In genomic region chr15:29819979-29820801, GRCh38 we compare ENCODE assay signal across 11 cellular contexts. TPM values are rescaled to one million over a fixed set of nuclear protein-coding genes. Genes with fewer than 3 reads are reported as not detected.
DNase-seq lines count a peak whose midpoint lies in the region; ATAC-seq and TF ChIP-seq lines count a peak whose summit lies in the region.
"Had no signal": no experiment of that assay in that cellular context is flagged by ENCODE, and none has a peak within 500 bp of the region (broad histone marks: within the 10 kb centered on the region; RNA-seq: fewer than 3 reads in every experiment).

No MANE protein-coding gene starts in this region.

- H3K9me3 ChIP-seq in MG63 = no peaks in the 10 kb centered on the region
- H3K9me3 ChIP-seq in duodenal mucosa (ENCODE audit: control insufficient read depth in 1 of 2, low read length in 2 of 2) = no peaks in the 10 kb centered on the region
- H3K9me3 ChIP-seq in mesodermal cell (ENCODE audit: control insufficient read depth, low read length) = no peaks in the 10 kb centered on the region
- H3K9me3 ChIP-seq in tibial artery = no peaks in the 10 kb centered on the region

- H3K4me3 ChIP-seq in MG63 (peak overlapping the region; percentile 66), duodenal mucosa (ENCODE audit: low read depth in 1 of 2, low read length in 2 of 2) (peak overlapping the region; percentile 62 to 74), mesodermal cell (ENCODE audit: extremely low read depth, insufficient read depth, low read length, poor library complexity, severe bottlenecking) (peak overlapping the region; percentile 75), tibial artery (peak overlapping the region; percentile 81 to 85)

- intact Hi-C loops in tibial artery (cut with DNase I; ENCODE audit: low total_unique reads) (loop anchor here (5.0 kb wide), 1 partner anchor 52 kb away; no protein-coding TSS in a partner anchor), CD14-positive monocyte (cut with micrococcal nuclease) (no loop called here)

- H3K27me3 ChIP-seq in MG63 (no peaks in the 10 kb centered on the region), duodenal mucosa (ENCODE audit: control insufficient read depth in 1 of 2, insufficient read depth in 2 of 2, low read length in 2 of 2) (peaks cover 0 to 5% of the 10 kb centered on the region in 2 donors), tibial artery (no peaks in the 10 kb centered on the region)

- peaks cover 66 to 83% (median 80%) of the 10 kb centered on the region in 3 donors for H3K27me3 Mint-ChIP-seq in CD14-positive monocyte (ENCODE audit: low read depth in 3 of 3)

- no peak for ATAC-seq in GM18867 (IDR thresholded peaks at IDR 0.05; ENCODE audit: unreplicated experiment)
- ATAC-seq in GM18511 (IDR thresholded peaks at IDR 0.05; ENCODE audit: unreplicated experiment) = no peak

- peaks cover 9% of the 10 kb centered on the region for H3K4me1 Mint-ChIP-seq in CD14-positive monocyte

- DNase-seq in MG63 = no peak
- DNase-seq in tibial artery = no peak
- DNase-seq in CD14-positive monocyte (ENCODE audit: low spot score) = no peak
- DNase-seq in activated CD8-positive, alpha-beta memory T cell treated with anti-CD3 and anti-CD28 coated beads for 24 hours = no peak
- DNase-seq: MM.1S; stimulated activated CD4-positive, alpha-beta T cell treated with anti-CD3 and anti-CD28 coated beads, Interleukin-4, amount 100 ng/mL, for 1 hour had no signal

- H3K4me3 Mint-ChIP-seq in CD14-positive monocyte = peak overlapping the region in 1 of 2 donors; percentile 54
- H3K4me3 Mint-ChIP-seq: activated T-helper 1 cell treated with anti-CD3 and anti-CD28 coated beads, Interleukin-12 subunit alpha, Interleukin-12 subunit beta, Interleukin-2, Interleukin-4 antibody, amounts not matched to agents 30 ng/mL and 10 ng/mL and 1 ng/mL, durations not matched to agents 14 hours and 24 hours and 36 hours had no signal

- no peak for TF ChIP-seq CTCF in tibial artery (IDR thresholded peaks at IDR 0.05)
- no peak for TF ChIP-seq CTCF in CD14-positive monocyte (IDR thresholded peaks at IDR 0.05)

- no peak overlapping the region for H3K27ac Mint-ChIP-seq in CD14-positive monocyte
- H3K27ac Mint-ChIP-seq: activated T-helper 1 cell treated with anti-CD3 and anti-CD28 coated beads, Interleukin-12 subunit alpha, Interleukin-12 subunit beta, Interleukin-2, Interleukin-4 antibody, amounts not matched to agents 30 ng/mL and 10 ng/mL and 1 ng/mL, durations not matched to agents 14 hours and 24 hours and 36 hours had no signal

- peaks cover 0 to 4% of the 10 kb centered on the region in 2 donors for H3K36me3 Mint-ChIP-seq in CD14-positive monocyte

- H3K36me3 ChIP-seq in MG63 (peaks cover 7% of the 10 kb centered on the region; the same call in 1 of the 2 replicates), duodenal mucosa (ENCODE audit: control insufficient read depth in 1 of 2, insufficient read depth in 2 of 2, low read length in 2 of 2) (no peaks in the 10 kb centered on the region), mesodermal cell (ENCODE audit: control insufficient read depth, insufficient read depth, low read length) (peaks cover 11% of the 10 kb centered on the region), tibial artery (no peaks in the 10 kb centered on the region)

- H3K4me1 ChIP-seq in duodenal mucosa (ENCODE audit: control insufficient read depth in 1 of 2, insufficient read depth in 2 of 2, low read length in 2 of 2) (peaks cover 14 to 15% of the 10 kb centered on the region in 2 donors), mesodermal cell (ENCODE audit: control insufficient read depth, insufficient read depth, low read length, poor library complexity, severe bottlenecking) (peaks cover 14% of the 10 kb centered on the region), tibial artery (peaks cover 0 to 66% (median 21%) of the 10 kb centered on the region in 4 donors)

- H3K9ac ChIP-seq in duodenal mucosa (ENCODE audit: low read depth in 1 of 2, low read length in 2 of 2) = peak overlapping the region in 1 of 2 donors; percentile 5

- 36% methylated on average over 4 to 7 of the region's 9 CpGs for WGBS in mesodermal cell (ENCODE audit: insufficient coverage in 2 of 2), 2 experiments

- peaks cover 4 to 45% (median 30%) of the 10 kb centered on the region in 7 donors for H3K9me3 Mint-ChIP-seq in CD14-positive monocyte

- peak overlapping the region; percentile 15 for H3K27ac ChIP-seq in duodenal mucosa (ENCODE audit: low read depth, low read length)
- peak overlapping the region; percentile 82 for H3K27ac ChIP-seq in mesodermal cell (ENCODE audit: low read depth, low read length, severe bottlenecking)
- H3K27ac ChIP-seq in tibial artery = peak overlapping the region; percentile 90 to 95

RNA-seq across cellular contexts. Expression of gene TJP1, which starts 2.1 kb away (rescaled TPM):
- 49.1 and 56.9 TPM in 2 replicates for total RNA-seq in MG63 (2014; rRNA removed; shearing (Covaris generic); ENCODE audit: low replicate concordance)
- 118 TPM for polyA plus RNA-seq in mesodermal cell (2013, experiment 1 of 2)
- polyA plus RNA-seq in mesodermal cell (2013, experiment 2 of 2) = 106 TPM
- polyA plus RNA-seq in CD14-positive monocyte = not detected
- total RNA-seq: activated T-helper 1 cell treated with anti-CD3 and anti-CD28 coated beads, Interleukin-12 subunit alpha, Interleukin-12 subunit beta, Interleukin-2, Interleukin-4 antibody, amounts not matched to agents 30 ng/mL and 10 ng/mL and 1 ng/mL, durations not matched to agents 14 hours and 24 hours and 36 hours had no signal

Comparison
In these comparisons a context has a peak if more than half of its experiments do, and no peak if none do; other contexts are left out.
1. H3K27ac ChIP-seq: peak in every context shown above with its lines; median percentile 92 in tibial artery; 82 in mesodermal cell; 15 in duodenal mucosa.